Comparison of ENCODE assay signal across 21 cellular contexts in the genomic region with DNA sequence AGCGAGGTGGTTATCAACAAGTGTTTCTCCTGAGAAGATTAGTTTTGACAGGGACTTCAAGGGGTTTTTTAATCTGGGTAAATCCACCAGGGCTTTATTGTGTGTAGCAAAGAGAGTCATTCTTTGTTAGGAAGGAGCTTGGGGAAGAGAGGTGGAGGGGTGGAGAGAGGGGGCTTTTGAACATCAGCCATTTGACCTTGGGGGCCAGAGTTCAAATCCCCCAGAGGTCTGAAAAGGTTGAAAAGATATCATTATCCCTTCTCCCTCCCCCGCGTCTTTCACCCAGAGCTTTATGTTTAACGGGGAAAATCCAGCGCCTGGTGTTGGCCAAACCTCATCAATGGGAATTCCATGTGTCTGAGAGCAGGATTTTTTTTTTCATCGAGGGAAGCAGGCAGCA.
DNase-seq lines count a peak whose midpoint lies in the region; ATAC-seq and TF ChIP-seq lines count a peak whose summit lies in the region.
"Had no signal": no experiment of that assay in that cellular context is flagged by ENCODE, and none has a peak within 500 bp of the region (broad histone marks: within the 10 kb centered on the region; RNA-seq: fewer than 3 reads in every experiment).

No MANE protein-coding gene starts in this region.

- H3K4me3 ChIP-seq in HUES64 (ENCODE audit: low read length): peak overlapping the region; percentile 45
- H3K4me3 ChIP-seq in smooth muscle cell: no peak overlapping the region
- H3K4me3 ChIP-seq in sigmoid colon: no peak overlapping the region
- H3K4me3 ChIP-seq: adrenal gland, coronary artery, spleen, transverse colon had no signal

- intact Hi-C loops in sigmoid colon (cut with DNase I): no loop called here

- H3K9ac ChIP-seq in HUES64 (ENCODE audit: low read depth, low read length): no peak overlapping the region
- no peak overlapping the region for H3K9ac ChIP-seq in smooth muscle cell (ENCODE audit: low read depth)

- peak overlapping the region; percentile 11 for H3K4me2 ChIP-seq in smooth muscle cell

- no peaks in the 10 kb centered on the region for H3K79me2 ChIP-seq in smooth muscle cell (ENCODE audit: low read depth)

- H3K27ac ChIP-seq in HUES64 (ENCODE audit: low read depth, low read length) (no peak overlapping the region; the same call in 1 of the 2 replicates), smooth muscle cell (ENCODE audit: low read depth) (no peak overlapping the region), sigmoid colon (no peak overlapping the region)
- H3K27ac ChIP-seq: adrenal gland, coronary artery, neutrophil, spleen, transverse colon had no signal

- H3K27me3 ChIP-seq in HUES64 (ENCODE audit: insufficient read depth, low read length) (peaks cover 31% of the 10 kb centered on the region), smooth muscle cell (ENCODE audit: low read depth) (peaks cover 36% of the 10 kb centered on the region), sigmoid colon (peaks cover 0 to 80% (median 33%) of the 10 kb centered on the region in 3 donors)

- H3K9me3 ChIP-seq in HUES64 (ENCODE audit: insufficient read depth, low read depth, low read length) (no peaks in the 10 kb centered on the region), smooth muscle cell (replicated peaks; ENCODE audit: low read depth) (no peaks in the 10 kb centered on the region), sigmoid colon (no peaks in the 10 kb centered on the region)
- H3K9me3 ChIP-seq: adrenal gland, neutrophil, spleen, transverse colon had no signal

- peak; percentile 72 for DNase-seq in ecto neural progenitor cell (ENCODE audit: low spot score)
- peak; percentile 32 for DNase-seq in left kidney (ENCODE audit: low read depth, low spot score)
- DNase-seq in smooth muscle cell (lab: John Stamatoyannopoulos, UW; ENCODE audit: unreplicated experiment): no peak
- no peak for DNase-seq in activated T-cell treated with anti-CD3 and anti-CD28 coated beads, Interleukin-2, amount 50 U/mL, for 48 hours
- no peak for DNase-seq in activated effector memory CD4-positive, alpha-beta T cell treated with anti-CD3 and anti-CD28 coated beads, Interleukin-2, amount 50 U/mL, for 16 hours
- no peak for DNase-seq in sigmoid colon
- DNase-seq: activated B cell treated with CpG ODN at 0.5 μM for 24 hours; activated CD4-positive, alpha-beta T cell treated with anti-CD3 and anti-CD28 coated beads, Interleukin-2, amount 50 U/mL, for 48 hours; activated naive CD4-positive, alpha-beta T cell; adrenal gland; CD8-positive, alpha-beta memory T cell; left ventricle myocardium superior; NCI-H2171 treated with DMSO at 0.1 percent for 48 hours; NCI-H526; spleen; stimulated activated CD4-positive, alpha-beta T cell treated with anti-CD3 and anti-CD28 coated beads, Interleukin-4, amount 100 ng/mL, for 24 hours; transverse colon had no signal

- H3K4me1 ChIP-seq in HUES64 (ENCODE audit: insufficient read depth, low read length): peaks cover 40% of the 10 kb centered on the region
- peaks cover 29% of the 10 kb centered on the region for H3K4me1 ChIP-seq in smooth muscle cell (ENCODE audit: low read depth)
- H3K4me1 ChIP-seq in sigmoid colon: peaks cover 0 to 16% (median 9%) of the 10 kb centered on the region in 4 donors

- no peaks in the 10 kb centered on the region for H3F3A ChIP-seq in smooth muscle cell (ENCODE audit: low read depth)

- no peak overlapping the region for H2AFZ ChIP-seq in smooth muscle cell (ENCODE audit: low read depth)

- H3K36me3 ChIP-seq in HUES64 (ENCODE audit: insufficient read depth, low read length) (no peaks in the 10 kb centered on the region), smooth muscle cell (ENCODE audit: low read depth) (no peaks in the 10 kb centered on the region), sigmoid colon (no peaks in the 10 kb centered on the region)
- H3K36me3 ChIP-seq: adrenal gland, neutrophil, spleen, transverse colon had no signal

- no peak for TF ChIP-seq POLR2A in sigmoid colon (IDR thresholded peaks at IDR 0.05)

- no peak for ATAC-seq in HG03280 (IDR thresholded peaks at IDR 0.05; ENCODE audit: unreplicated experiment)
- ATAC-seq: left ventricle myocardium superior had no signal

- 24% methylated on average over 5 of the region's 6 CpGs for WGBS in HUES64
- WGBS in smooth muscle cell (ENCODE audit: low lambda C conversion rate): 14% methylated on average over 6 of the region's 6 CpGs
- WGBS in sigmoid colon, 2 donors: 14 to 22% methylated on average over 6 of the region's 6 CpGs

- TF ChIP-seq CTCF in smooth muscle cell (IDR thresholded peaks at IDR 0.05; ENCODE audit: borderline replicate concordance, insufficient read depth, poor library complexity, severe bottlenecking) (no peak), sigmoid colon (IDR thresholded peaks at IDR 0.05) (no peak)

- H4K20me1 ChIP-seq in smooth muscle cell (ENCODE audit: low read depth): no peaks in the 10 kb centered on the region

- TF ChIP-seq EP300 in sigmoid colon (IDR thresholded peaks at IDR 0.05): no peak

Comparison
In these comparisons a context has a peak if more than half of its experiments do, and no peak if none do; other contexts are left out.
1. DNase-seq: peak in ecto neural progenitor cell (single experiment) and left kidney (single experiment); none in smooth muscle cell (single experiment), activated T-cell treated with anti-CD3 and anti-CD28 coated beads, Interleukin-2, amount 50 U/mL, for 48 hours (0 of 2), activated effector memory CD4-positive, alpha-beta T cell treated with anti-CD3 and anti-CD28 coated beads, Interleukin-2, amount 50 U/mL, for 16 hours (single experiment) and sigmoid colon (single experiment).